Comparison of ENCODE assay signal across 1 cellular context in genomic region chr4:155667538-155668511, GRCh38.
TF ChIP-seq lines count a peak whose summit lies in the region.

No MANE protein-coding gene starts in this region.

TF ChIP-seq in GM12878, 131 proteins besides CTCF, POLR2A, EP300 and RAD21 (continued from another document):
- peak; percentile 86 for TF ChIP-seq ZNF687 (IDR thresholded peaks at IDR 0.05)
- TF ChIP-seq HCFC1 (IDR thresholded peaks at IDR 0.05; ENCODE audit: low read length): no peak
- 0 out of 2 replicates have a peak, but pooled peaks have one; percentile 4 for TF ChIP-seq POLR2AphosphoS2 (IDR thresholded peaks at IDR 0.05; ENCODE audit: low read depth, low read length)
- TF ChIP-seq IKZF1 (conservative IDR thresholded peaks at IDR 0.05): peak; percentile 71
- TF ChIP-seq ATF7 (IDR thresholded peaks at IDR 0.05; ENCODE audit: low read depth): 0 out of 2 replicates have a peak, but pooled peaks have one; percentile 15
- TF ChIP-seq BHLHE40 (IDR thresholded peaks at IDR 0.05; ENCODE audit: borderline replicate concordance in 1 of 2, low read depth in 2 of 2, low read length in 1 of 2): peak; percentile 75 to 86; a peak in 3 of 4 replicates
- TF ChIP-seq ESRRA (IDR thresholded peaks at IDR 0.05; ENCODE audit: low read length): no peak
- peak; percentile 36; the same call in 1 of the 2 replicates for TF ChIP-seq RELB (IDR thresholded peaks at IDR 0.05; ENCODE audit: low read depth)
- TF ChIP-seq ZBTB4 (CRISPR knock-in tag; IDR thresholded peaks at IDR 0.05): no peak
- TF ChIP-seq MTA2 (IDR thresholded peaks at IDR 0.05; ENCODE audit: low read depth): peak; percentile 31
- TF ChIP-seq USF1 (IDR thresholded peaks at IDR 0.05; ENCODE audit: borderline replicate concordance, extremely low read length, insufficient read depth, low read depth, low read length): no peak
- peak; percentile 86; the same call in 1 of the 2 replicates for TF ChIP-seq YBX1 (IDR thresholded peaks at IDR 0.05)
- peak; percentile 45; the same call in 1 of the 2 replicates for TF ChIP-seq NKRF (conservative IDR thresholded peaks at IDR 0.05)
- peak; percentile 17 to 48; a peak in 2 of 4 replicates for TF ChIP-seq IKZF2 (IDR thresholded peaks at IDR 0.05)
- TF ChIP-seq PKNOX1 (IDR thresholded peaks at IDR 0.05): peak; percentile 44
- TF ChIP-seq CUX1 (IDR thresholded peaks at IDR 0.05; ENCODE audit: insufficient replicate concordance, low read depth, low read length): peak; percentile 92
- no peak for TF ChIP-seq SKIL (IDR thresholded peaks at IDR 0.05; ENCODE audit: low read depth, poor library complexity, severe bottlenecking)
- peak; percentile 85 for TF ChIP-seq RAD51 (IDR thresholded peaks at IDR 0.05)
- TF ChIP-seq ZNF592 (IDR thresholded peaks at IDR 0.05): peak; percentile 8; the same call in 1 of the 2 replicates
- 0 out of 2 replicates have a peak, but pooled peaks have one; percentile 6 for TF ChIP-seq NR2C1 (IDR thresholded peaks at IDR 0.05)
